In the genomic region with DNA sequence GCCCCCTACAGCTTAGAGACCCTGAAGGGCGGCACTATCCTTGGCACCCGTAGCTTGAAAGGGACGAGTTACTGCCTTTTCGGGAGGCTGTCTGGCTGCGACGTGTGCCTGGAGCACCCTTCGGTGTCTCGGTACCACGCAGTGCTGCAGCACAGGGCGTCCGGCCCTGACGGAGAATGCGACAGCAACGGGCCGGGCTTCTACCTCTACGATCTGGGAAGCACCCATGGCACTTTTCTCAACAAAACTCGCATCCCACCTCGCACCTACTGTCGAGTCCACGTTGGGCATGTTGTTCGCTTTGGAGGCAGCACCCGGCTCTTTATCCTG, we compare ENCODE assay signal across 8 cellular contexts. TPM values are rescaled to one million over a fixed set of nuclear protein-coding genes. Genes with fewer than 3 reads are reported as not detected.
DNase-seq lines count a peak whose midpoint lies in the region; ATAC-seq and TF ChIP-seq lines count a peak whose summit lies in the region.

No MANE protein-coding gene starts in this region.

- no peak for TF ChIP-seq CTCF in GM06990 (IDR thresholded peaks at IDR 0.05; ENCODE audit: insufficient read depth, low read length, poor library complexity, severe bottlenecking)
- TF ChIP-seq CTCF in stomach (IDR thresholded peaks at IDR 0.05), result no peak

- peak overlapping the region; percentile 81 for H3K9ac ChIP-seq in iPS-20b (ENCODE audit: low read depth, low read length)

- peak overlapping the region; percentile 99 for H3K27ac Mint-ChIP-seq in activated T-helper 2 cell treated with anti-CD3 and anti-CD28 coated beads, Interferon-gamma antibody, Interleukin-2, Interleukin-4, amounts not matched to agents 10 μg/mL and 5 μg/mL and 100 μg/mL, durations not matched to agents 14 hours and 24 hours and 36 hours

- no peak for TF ChIP-seq EP300 in stomach (IDR thresholded peaks at IDR 0.05)

- H3K4me1 Mint-ChIP-seq in activated T-helper 2 cell treated with anti-CD3 and anti-CD28 coated beads, Interferon-gamma antibody, Interleukin-2, Interleukin-4, amounts not matched to agents 10 μg/mL and 5 μg/mL and 100 μg/mL, durations not matched to agents 14 hours and 24 hours and 36 hours (ENCODE audit: low read depth), result peaks cover 39% of the 10 kb centered on the region

- H3K4me3 Mint-ChIP-seq in activated T-helper 2 cell treated with anti-CD3 and anti-CD28 coated beads, Interferon-gamma antibody, Interleukin-2, Interleukin-4, amounts not matched to agents 10 μg/mL and 5 μg/mL and 100 μg/mL, durations not matched to agents 14 hours and 24 hours and 36 hours (ENCODE audit: low read depth), result peak overlapping the region; percentile 100

- peaks cover 5% of the 10 kb centered on the region for H3K36me3 ChIP-seq in GM06990 (ENCODE audit: control insufficient read depth, insufficient read depth, low read length)
- peaks cover 51% of the 10 kb centered on the region for H3K36me3 ChIP-seq in iPS-20b (ENCODE audit: insufficient read depth, low read depth, low read length)
- H3K36me3 ChIP-seq in stomach, result peaks cover 29 to 57% (median 55%) of the 10 kb centered on the region in 4 donors

- intact Hi-C loops in activated T-helper 2 cell treated with anti-CD3 and anti-CD28 coated beads, Interferon-gamma antibody, Interleukin-2, Interleukin-4, amounts not matched to agents 10 μg/mL and 5 μg/mL and 100 μg/mL, durations not matched to agents 14 hours and 24 hours and 36 hours (cut with micrococcal nuclease), result no loop called here
- intact Hi-C loops in stomach (cut with DNase I; ENCODE audit: low total_unique reads), result no loop called here

- peak; percentile 9 for ATAC-seq in HG03196 (IDR thresholded peaks at IDR 0.05; ENCODE audit: unreplicated experiment)
- no peak for ATAC-seq in GM19467 (IDR thresholded peaks at IDR 0.05; ENCODE audit: unreplicated experiment)

- no peaks in the 10 kb centered on the region for H3K9me3 Mint-ChIP-seq in activated T-helper 2 cell treated with anti-CD3 and anti-CD28 coated beads, Interferon-gamma antibody, Interleukin-2, Interleukin-4, amounts not matched to agents 10 μg/mL and 5 μg/mL and 100 μg/mL, durations not matched to agents 14 hours and 24 hours and 36 hours

- H3K4me3 ChIP-seq in GM06990 (replicated peaks; ENCODE audit: low read depth, low read length), result peak overlapping the region; percentile 94
- peak overlapping the region; percentile 95 for H3K4me3 ChIP-seq in iPS-20b (ENCODE audit: low read length)
- H3K4me3 ChIP-seq in stomach, result peak overlapping the region; percentile 66 to 99 (median 91)

- H3K27me3 Mint-ChIP-seq in activated T-helper 2 cell treated with anti-CD3 and anti-CD28 coated beads, Interferon-gamma antibody, Interleukin-2, Interleukin-4, amounts not matched to agents 10 μg/mL and 5 μg/mL and 100 μg/mL, durations not matched to agents 14 hours and 24 hours and 36 hours (ENCODE audit: low read depth), result no peaks in the 10 kb centered on the region

- no peaks in the 10 kb centered on the region for H3K27me3 ChIP-seq in GM06990 (replicated peaks; ENCODE audit: control insufficient read depth, insufficient read depth, low read length)
- no peaks in the 10 kb centered on the region for H3K27me3 ChIP-seq in iPS-20b (ENCODE audit: insufficient read depth, low read length)
- no peaks in the 10 kb centered on the region for H3K27me3 ChIP-seq in stomach

- H3K9me3 ChIP-seq in iPS-20b (ENCODE audit: insufficient read depth, low read depth, low read length), result no peaks in the 10 kb centered on the region
- H3K9me3 ChIP-seq in stomach, result no peaks in the 10 kb centered on the region

- 2 to 12% (median 5%) methylated on average over 9 to 22 of the region's 22 CpGs for WGBS in stomach, 5 donors

- H3K36me3 Mint-ChIP-seq in activated T-helper 2 cell treated with anti-CD3 and anti-CD28 coated beads, Interferon-gamma antibody, Interleukin-2, Interleukin-4, amounts not matched to agents 10 μg/mL and 5 μg/mL and 100 μg/mL, durations not matched to agents 14 hours and 24 hours and 36 hours (ENCODE audit: low read depth), result peaks cover 56% of the 10 kb centered on the region

- H3K27ac ChIP-seq in iPS-20b (ENCODE audit: low read length), result no peak overlapping the region
- peak overlapping the region; percentile 83 to 96 (median 94) for H3K27ac ChIP-seq in stomach

- H3K4me1 ChIP-seq in iPS-20b (ENCODE audit: insufficient read depth, low read length) (peaks cover 7% of the 10 kb centered on the region; the same call in 1 of the 2 replicates), stomach (peaks cover 17 to 54% (median 40%) of the 10 kb centered on the region in 4 donors)

- DNase-seq in GM06990 (ENCODE audit: extremely low read depth, insufficient read length), result no peak
- DNase-seq in activated T-helper 2 cell treated with anti-CD3 and anti-CD28 coated beads, Interferon-gamma antibody, Interleukin-2, Interleukin-4, amounts not matched to agents 10 μg/mL and 5 μg/mL and 100 μg/mL, durations not matched to agents 14 hours and 24 hours and 36 hours (ENCODE audit: low spot score), result no peak
- no peak for DNase-seq in stomach
- DNase-seq in ecto neural progenitor cell (ENCODE audit: low spot score), result no peak
- no peak for DNase-seq in DMS114 treated with DMSO at 0.1 percent for 48 hours (lab: John Stamatoyannopoulos, UW; ENCODE audit: unreplicated experiment)

- TF ChIP-seq POLR2A in stomach (IDR thresholded peaks at IDR 0.05), result no peak

RNA-seq across cellular contexts. Expression of a gene that starts 0.5 kb away (rescaled TPM):
- 26.7 and 27.8 TPM in 2 replicates for total RNA-seq in activated T-helper 2 cell treated with anti-CD3 and anti-CD28 coated beads, Interferon-gamma antibody, Interleukin-2, Interleukin-4, amounts not matched to agents 10 μg/mL and 5 μg/mL and 100 μg/mL, durations not matched to agents 14 hours and 24 hours and 36 hours
- 10 to 100 TPM; 25.7 to 58.9 (median 30.6) TPM for total RNA-seq in stomach
- 10 to 100 TPM; 11.2 to 12.2 (median 11.9) TPM for polyA plus RNA-seq in stomach

RNA-seq across cellular contexts. Expression of a gene that starts 0.8 kb away (rescaled TPM):
- total RNA-seq in activated T-helper 2 cell treated with anti-CD3 and anti-CD28 coated beads, Interferon-gamma antibody, Interleukin-2, Interleukin-4, amounts not matched to agents 10 μg/mL and 5 μg/mL and 100 μg/mL, durations not matched to agents 14 hours and 24 hours and 36 hours, result 32.5 and 37.0 TPM in 2 replicates
- total RNA-seq in stomach, result 10 to 100 TPM; 18.2 to 50.9 (median 29.6) TPM
- polyA plus RNA-seq in stomach, result 10 to 100 TPM; 10.1 to 22.0 (median 13.2) TPM

RNA-seq across cellular contexts. Expression of a gene that starts 35.4 kb away (rescaled TPM):
- 54.3 and 55.9 TPM in 2 replicates for total RNA-seq in activated T-helper 2 cell treated with anti-CD3 and anti-CD28 coated beads, Interferon-gamma antibody, Interleukin-2, Interleukin-4, amounts not matched to agents 10 μg/mL and 5 μg/mL and 100 μg/mL, durations not matched to agents 14 hours and 24 hours and 36 hours
- 10 to 100 TPM; 10.1 to 68.7 (median 33.0) TPM for total RNA-seq in stomach
- polyA plus RNA-seq in stomach, result 10 to 100 TPM; 20.6 to 31.6 (median 28.2) TPM

RNA-seq across cellular contexts. Expression of a gene that starts 35.4 kb away (rescaled TPM):
- total RNA-seq in activated T-helper 2 cell treated with anti-CD3 and anti-CD28 coated beads, Interferon-gamma antibody, Interleukin-2, Interleukin-4, amounts not matched to agents 10 μg/mL and 5 μg/mL and 100 μg/mL, durations not matched to agents 14 hours and 24 hours and 36 hours, result 0.57 and 0.73 TPM in 2 replicates
- total RNA-seq in stomach, result 1 to 10 TPM in 4 of 5 donors, under 1 TPM in 1; 0.87 to 3.1 (median 1.8) TPM
- polyA plus RNA-seq in stomach, result 1 to 10 TPM; 1.7 to 2.4 (median 2.1) TPM
